In the genomic region with DNA sequence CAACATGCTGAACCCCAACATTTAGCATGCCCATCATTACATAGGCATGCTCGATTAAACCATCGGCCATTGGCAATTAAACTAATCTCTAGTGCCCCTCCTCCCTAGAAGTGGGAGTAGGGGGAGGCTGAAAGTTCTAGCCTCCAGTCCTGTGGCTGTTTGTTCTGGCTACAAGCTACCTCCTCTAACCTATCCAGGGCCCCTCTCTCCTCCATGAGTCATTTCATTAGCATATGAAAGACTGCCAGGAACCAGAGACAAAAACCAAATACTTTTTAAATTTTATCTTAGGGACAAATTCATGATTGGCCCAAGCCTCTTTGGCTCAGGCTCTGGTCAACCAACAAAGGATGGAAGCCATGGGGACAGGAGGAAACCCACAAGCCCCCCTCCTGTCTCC, we compare ENCODE assay signal across 19 cellular contexts.
"Had no signal": no experiment of that assay in that cellular context is flagged by ENCODE, and none has a peak within 500 bp of the region (broad histone marks: within the 10 kb centered on the region; RNA-seq: fewer than 3 reads in every experiment).

No MANE protein-coding gene starts in this region.

- H3K4me1 Mint-ChIP-seq: activated CD8-positive, alpha-beta memory T cell treated with anti-CD3 and anti-CD28 coated beads, Interleukin-2, amount 10 ng/mL, durations not matched to agents 7 days and 5 days; activated naive CD4-positive, alpha-beta T cell treated with anti-CD3 and anti-CD28 coated beads, Interleukin-2, amount 10 ng/mL, durations not matched to agents 7 days and 5 days; memory B cell; naive thymus-derived CD8-positive, alpha-beta T cell; T-cell had no signal

- H3K36me3 ChIP-seq: pancreas, suprapubic skin, upper lobe of right lung had no signal

- H3K27me3 ChIP-seq: pancreas, upper lobe of right lung had no signal

- H3K9me3 ChIP-seq: pancreas, suprapubic skin, upper lobe of right lung had no signal

- H3K27me3 Mint-ChIP-seq: activated CD4-positive, alpha-beta memory T cell treated with anti-CD3 and anti-CD28 coated beads for 36 hours; stimulated activated naive CD8-positive, alpha-beta T cell treated with anti-CD3 and anti-CD28 coated beads, Interleukin-15, Interleukin-2, amounts not matched to agents 100 ng/mL and 50 ng/mL, for 24 hours had no signal

- ATAC-seq: activated CD8-positive, alpha-beta memory T cell treated with anti-CD3 and anti-CD28 coated beads, Interleukin-2, amount 10 ng/mL, durations not matched to agents 7 days and 5 days; left ventricle myocardium superior; naive thymus-derived CD8-positive, alpha-beta T cell; pancreas; sciatic nerve; T-cell; upper lobe of right lung had no signal

- H3K4me1 ChIP-seq: pancreas, suprapubic skin, upper lobe of right lung had no signal

- H3K27ac Mint-ChIP-seq: activated CD4-positive, alpha-beta memory T cell treated with anti-CD3 and anti-CD28 coated beads for 36 hours; activated CD8-positive, alpha-beta memory T cell treated with anti-CD3 and anti-CD28 coated beads, Interleukin-2, amount 10 ng/mL, durations not matched to agents 7 days and 5 days; activated naive CD4-positive, alpha-beta T cell treated with anti-CD3 and anti-CD28 coated beads, Interleukin-2, amount 10 ng/mL, durations not matched to agents 7 days and 5 days; activated T-helper 2 cell treated with anti-CD3 and anti-CD28 coated beads, Interferon-gamma antibody, Interleukin-2, Interleukin-4, amounts not matched to agents 10 μg/mL and 5 μg/mL and 100 μg/mL, durations not matched to agents 14 hours and 24 hours and 36 hours; memory B cell; naive thymus-derived CD8-positive, alpha-beta T cell; stimulated activated naive CD8-positive, alpha-beta T cell treated with anti-CD3 and anti-CD28 coated beads, Interleukin-15, Interleukin-2, amounts not matched to agents 100 ng/mL and 50 ng/mL, for 24 hours; T-cell had no signal

- H3K9me3 Mint-ChIP-seq: activated CD4-positive, alpha-beta memory T cell treated with anti-CD3 and anti-CD28 coated beads for 36 hours; activated naive CD4-positive, alpha-beta T cell treated with anti-CD3 and anti-CD28 coated beads, Interleukin-2, amount 10 ng/mL, durations not matched to agents 7 days and 5 days; activated T-helper 2 cell treated with anti-CD3 and anti-CD28 coated beads, Interferon-gamma antibody, Interleukin-2, Interleukin-4, amounts not matched to agents 10 μg/mL and 5 μg/mL and 100 μg/mL, durations not matched to agents 14 hours and 24 hours and 36 hours; brain; memory B cell; stimulated activated naive CD8-positive, alpha-beta T cell treated with anti-CD3 and anti-CD28 coated beads, Interleukin-15, Interleukin-2, amounts not matched to agents 100 ng/mL and 50 ng/mL, for 24 hours; T-cell had no signal

- H3K36me3 Mint-ChIP-seq: activated CD4-positive, alpha-beta memory T cell treated with anti-CD3 and anti-CD28 coated beads for 36 hours; activated CD8-positive, alpha-beta memory T cell treated with anti-CD3 and anti-CD28 coated beads, Interleukin-2, amount 10 ng/mL, durations not matched to agents 7 days and 5 days; activated naive CD4-positive, alpha-beta T cell treated with anti-CD3 and anti-CD28 coated beads, Interleukin-2, amount 10 ng/mL, durations not matched to agents 7 days and 5 days; memory B cell; naive thymus-derived CD8-positive, alpha-beta T cell; T-cell had no signal

- H3K4me3 Mint-ChIP-seq: activated CD4-positive, alpha-beta memory T cell treated with anti-CD3 and anti-CD28 coated beads for 36 hours; activated CD8-positive, alpha-beta memory T cell treated with anti-CD3 and anti-CD28 coated beads, Interleukin-2, amount 10 ng/mL, durations not matched to agents 7 days and 5 days; activated naive CD4-positive, alpha-beta T cell treated with anti-CD3 and anti-CD28 coated beads, Interleukin-2, amount 10 ng/mL, durations not matched to agents 7 days and 5 days; brain; memory B cell; naive thymus-derived CD8-positive, alpha-beta T cell; stimulated activated naive CD8-positive, alpha-beta T cell treated with anti-CD3 and anti-CD28 coated beads, Interleukin-15, Interleukin-2, amounts not matched to agents 100 ng/mL and 50 ng/mL, for 24 hours; T-cell had no signal

- DNase-seq: activated CD4-positive, alpha-beta memory T cell treated with anti-CD3 and anti-CD28 coated beads for 36 hours; activated CD4-positive, alpha-beta T cell treated with anti-CD3 and anti-CD28 coated beads for 1 hour; activated CD8-positive, alpha-beta memory T cell treated with anti-CD3 and anti-CD28 coated beads, Interleukin-2, amount 10 ng/mL, durations not matched to agents 7 days and 5 days; activated naive CD4-positive, alpha-beta T cell treated with anti-CD3 and anti-CD28 coated beads, Interleukin-2, amount 10 ng/mL, durations not matched to agents 7 days and 5 days; activated T-cell treated with anti-CD3 and anti-CD28 coated beads, Interleukin-2, amount 50 U/mL, for 1 hour; cortex of kidney; effector CD4-positive, alpha-beta T cell; foreskin melanocyte; left ventricle myocardium superior; naive thymus-derived CD8-positive, alpha-beta T cell; pancreas; T-cell; upper lobe of right lung had no signal

- H3K27ac ChIP-seq: pancreas, suprapubic skin, upper lobe of right lung had no signal

- H3K4me3 ChIP-seq: pancreas, suprapubic skin, upper lobe of right lung had no signal
